10 cellular contexts compared by ENCODE assay signal in genomic region chr7:1055491-1056005, GRCh38. TPM values are rescaled to one million over a fixed set of nuclear protein-coding genes. Genes with fewer than 3 reads are reported as not detected.
A peak's percentile ranks its signal among the peaks of the same experiment; 100 is the strongest.
DNase-seq lines count a peak whose midpoint lies in the region; ATAC-seq and TF ChIP-seq lines count a peak whose summit lies in the region.
"Had no signal": no experiment of that assay in that cellular context is flagged by ENCODE, and none has a peak within 500 bp of the region (broad histone marks: within the 10 kb centered on the region; RNA-seq: fewer than 3 reads in every experiment).

No MANE protein-coding gene starts in this region.

- peak overlapping the region in 5 of 7 donors; percentile 17 to 90 (median 60) for H3K27ac Mint-ChIP-seq in CD4-positive, alpha-beta memory T cell
- H3K27ac Mint-ChIP-seq in stimulated activated memory B cell treated with anti-CD40 and anti-IgM and Interleukin-4, amounts not matched to agents 10 μg/mL and 1 μg/mL and 100 μg/mL, for 72 hours = peak overlapping the region; percentile 6
- no peak overlapping the region for H3K27ac Mint-ChIP-seq in effector memory CD8-positive, alpha-beta T cell

- H3K4me3 ChIP-seq in CD4-positive, alpha-beta memory T cell (ENCODE audit: low read length in 2 of 2) = no peak overlapping the region
- H3K4me3 ChIP-seq in SK-N-MC (peak overlapping the region; percentile 77), esophagus (ENCODE audit: low read depth in 1 of 2, low read length in 2 of 2) (peak overlapping the region; percentile 4 to 20)
- H3K4me3 ChIP-seq: colonic mucosa had no signal

- TF ChIP-seq CTCF in GM20000 (IDR thresholded peaks at IDR 0.05; ENCODE audit: extremely low read depth, missing control alignments) = no peak

- no peaks in the 10 kb centered on the region for H3K27me3 Mint-ChIP-seq in CD4-positive, alpha-beta memory T cell
- H3K27me3 Mint-ChIP-seq in stimulated activated memory B cell treated with anti-CD40 and anti-IgM and Interleukin-4, amounts not matched to agents 10 μg/mL and 1 μg/mL and 100 μg/mL, for 72 hours = peaks cover 65% of the 10 kb centered on the region
- no peaks in the 10 kb centered on the region for H3K27me3 Mint-ChIP-seq in effector memory CD8-positive, alpha-beta T cell

- no peak for DNase-seq in CD4-positive, alpha-beta memory T cell
- DNase-seq in SK-N-MC (ENCODE audit: low read depth, low spot score) (no peak), GM20000 (ENCODE audit: low spot score) (no peak), NCI-H2196 (lab: John Stamatoyannopoulos, UW; ENCODE audit: unreplicated experiment) (no peak)
- DNase-seq in effector memory CD8-positive, alpha-beta T cell = no peak

- H3K9ac ChIP-seq in SK-N-MC (ENCODE audit: insufficient read length) = peak overlapping the region; percentile 55

- H3K36me3 ChIP-seq in CD4-positive, alpha-beta memory T cell (ENCODE audit: insufficient read depth, low read length) = no peaks in the 10 kb centered on the region
- no peaks in the 10 kb centered on the region; the same call in 1 of the 2 replicates for H3K36me3 ChIP-seq in SK-N-MC (ENCODE audit: insufficient read depth, low read length)
- H3K36me3 ChIP-seq in esophagus (ENCODE audit: control insufficient read depth in 2 of 2, insufficient read depth in 2 of 2, low read length in 1 of 2) = peaks cover 0 to 11% of the 10 kb centered on the region in 2 donors
- H3K36me3 ChIP-seq: colonic mucosa had no signal

- H3K9me3 ChIP-seq in CD4-positive, alpha-beta memory T cell (ENCODE audit: control insufficient read depth in 1 of 2, low read length in 2 of 2) = no peaks in the 10 kb centered on the region
- H3K9me3 ChIP-seq in SK-N-MC (ENCODE audit: low read depth, low read length) (no peaks in the 10 kb centered on the region), esophagus (ENCODE audit: control insufficient read depth in 2 of 2, insufficient read depth in 1 of 2, low read depth in 1 of 2, low read length in 1 of 2) (no peaks in the 10 kb centered on the region)
- H3K9me3 ChIP-seq: colonic mucosa had no signal

- H3K4me3 Mint-ChIP-seq in CD4-positive, alpha-beta memory T cell = peak overlapping the region; percentile 71 to 89 (median 83)
- H3K4me3 Mint-ChIP-seq in stimulated activated memory B cell treated with anti-CD40 and anti-IgM and Interleukin-4, amounts not matched to agents 10 μg/mL and 1 μg/mL and 100 μg/mL, for 72 hours = peak overlapping the region; percentile 43
- no peak overlapping the region for H3K4me3 Mint-ChIP-seq in effector memory CD8-positive, alpha-beta T cell

- no peak for ATAC-seq in stimulated activated memory B cell treated with anti-CD40 and anti-IgM and Interleukin-4, amounts not matched to agents 10 μg/mL and 1 μg/mL and 100 μg/mL, for 72 hours
- no peak for ATAC-seq in effector memory CD8-positive, alpha-beta T cell (replicated peaks)
- ATAC-seq in GM18873 (IDR thresholded peaks at IDR 0.05; ENCODE audit: low FRiP score, unreplicated experiment) = no peak

- H3K4me1 Mint-ChIP-seq in CD4-positive, alpha-beta memory T cell = peaks cover 10 to 50% (median 27%) of the 10 kb centered on the region in 4 donors
- H3K4me1 Mint-ChIP-seq in stimulated activated memory B cell treated with anti-CD40 and anti-IgM and Interleukin-4, amounts not matched to agents 10 μg/mL and 1 μg/mL and 100 μg/mL, for 72 hours = peaks cover 46% of the 10 kb centered on the region
- H3K4me1 Mint-ChIP-seq in effector memory CD8-positive, alpha-beta T cell (ENCODE audit: low read depth in 2 of 2) = peaks cover 0 to 17% of the 10 kb centered on the region in 2 donors

- H3K9me3 Mint-ChIP-seq in CD4-positive, alpha-beta memory T cell = no peaks in the 10 kb centered on the region
- H3K9me3 Mint-ChIP-seq in stimulated activated memory B cell treated with anti-CD40 and anti-IgM and Interleukin-4, amounts not matched to agents 10 μg/mL and 1 μg/mL and 100 μg/mL, for 72 hours = no peaks in the 10 kb centered on the region
- H3K9me3 Mint-ChIP-seq in effector memory CD8-positive, alpha-beta T cell = no peaks in the 10 kb centered on the region

- 66 to 73% methylated on average over 18 of the region's 18 CpGs for WGBS in esophagus, 2 donors

- CTCF ChIA-PET in CD4-positive, alpha-beta memory T cell (lab: Charles Lee; ENCODE audit: partially characterized antibody) = interaction anchor here (3.8 to 6.5 kb wide), 2 partner anchors 10 to 62 kb away, joined by 20 to 35 read pairs; no protein-coding TSS in a partner anchor

- peaks cover 3 to 5% of the 10 kb centered on the region in 2 donors for H3K36me3 Mint-ChIP-seq in CD4-positive, alpha-beta memory T cell
- H3K36me3 Mint-ChIP-seq in stimulated activated memory B cell treated with anti-CD40 and anti-IgM and Interleukin-4, amounts not matched to agents 10 μg/mL and 1 μg/mL and 100 μg/mL, for 72 hours = peaks cover 23% of the 10 kb centered on the region
- H3K36me3 Mint-ChIP-seq in effector memory CD8-positive, alpha-beta T cell (ENCODE audit: insufficient read depth) = peaks cover 3% of the 10 kb centered on the region

- intact Hi-C loops in CD4-positive, alpha-beta memory T cell (cut with micrococcal nuclease) = no loop called here

- H3K27ac ChIP-seq in CD4-positive, alpha-beta memory T cell (ENCODE audit: low read depth, low read length) = peak overlapping the region; percentile 9
- no peak overlapping the region for H3K27ac ChIP-seq in SK-N-MC
- H3K27ac ChIP-seq in esophagus (ENCODE audit: low read depth in 2 of 2, low read length in 1 of 2) = peak overlapping the region in 1 of 2 donors; percentile 53
- H3K27ac ChIP-seq: colonic mucosa had no signal

- H3K4me1 ChIP-seq in CD4-positive, alpha-beta memory T cell (ENCODE audit: insufficient read depth, low read length) = peaks cover 32% of the 10 kb centered on the region
- peaks cover 0 to 19% of the 10 kb centered on the region in 2 donors for H3K4me1 ChIP-seq in esophagus (ENCODE audit: control insufficient read depth in 2 of 2, insufficient read depth in 2 of 2, low read length in 1 of 2)

- H3K27me3 ChIP-seq in CD4-positive, alpha-beta memory T cell (ENCODE audit: insufficient read depth, low read length) = no peaks in the 10 kb centered on the region
- no peaks in the 10 kb centered on the region for H3K27me3 ChIP-seq in esophagus (ENCODE audit: control insufficient read depth in 1 of 2, insufficient read depth in 2 of 2, low read length in 2 of 2)
- H3K27me3 ChIP-seq: colonic mucosa had no signal

- POLR2A ChIA-PET in CD4-positive, alpha-beta memory T cell (lab: Charles Lee; ENCODE audit: partially characterized antibody) = interaction anchor here (0.9 kb wide), 2 partner anchors 80 to 134 kb away, joined by 3 read pairs; partner anchors contain the start of gene COX19

RNA-seq across cellular contexts. Expression of gene GPR146, which starts 11.2 kb away (rescaled TPM):
- total RNA-seq in CD4-positive, alpha-beta memory T cell = 10 to 100 TPM in 1 of 2 experiments, 1 to 10 TPM in 1; 8.8 to 10.1 TPM
- 10 to 100 TPM; 10.0 to 22.2 TPM for polyA plus RNA-seq in CD4-positive, alpha-beta memory T cell
- polyA plus RNA-seq in esophagus = 1 to 10 TPM; 4.5 to 6.3 TPM

RNA-seq across cellular contexts. Expression of gene GPER1, which starts 32.4 kb away (rescaled TPM):
- total RNA-seq in CD4-positive, alpha-beta memory T cell = not detected
- not detected for polyA plus RNA-seq in CD4-positive, alpha-beta memory T cell
- 1 to 10 TPM in 1 of 2 donors, under 1 TPM in 1; 0.81 to 1.1 TPM for polyA plus RNA-seq in esophagus
- total RNA-seq: T-helper 1 cell treated with Interleukin-12 subunit alpha and Interleukin-12 subunit beta and Interleukin-4 antibody, amounts not matched to agents 30 ng/mL and 1 ng/mL, for 36 hours had no signal

Comparison
In these comparisons a context has a peak if more than half of its experiments do, and no peak if none do; other contexts are left out.
1. H3K4me3 ChIP-seq: peak in SK-N-MC (single experiment) and esophagus (2 of 2); none in CD4-positive, alpha-beta memory T cell (0 of 2).
2. H3K27ac Mint-ChIP-seq: peak in CD4-positive, alpha-beta memory T cell (5 of 7) and stimulated activated memory B cell treated with anti-CD40 and anti-IgM and Interleukin-4, amounts not matched to agents 10 μg/mL and 1 μg/mL and 100 μg/mL, for 72 hours (single experiment); none in effector memory CD8-positive, alpha-beta T cell (0 of 2).
3. H3K4me3 Mint-ChIP-seq: peak in CD4-positive, alpha-beta memory T cell (8 of 8) and stimulated activated memory B cell treated with anti-CD40 and anti-IgM and Interleukin-4, amounts not matched to agents 10 μg/mL and 1 μg/mL and 100 μg/mL, for 72 hours (single experiment); none in effector memory CD8-positive, alpha-beta T cell (0 of 2).